In genomic region chr9:136012651-136013050, GRCh38 we compare ENCODE assay signal across 12 cellular contexts. TPM values are rescaled to one million over a fixed set of nuclear protein-coding genes. Genes with fewer than 3 reads are reported as not detected.
DNase-seq lines count a peak whose midpoint lies in the region; ATAC-seq and TF ChIP-seq lines count a peak whose summit lies in the region.
"Had no signal": no experiment of that assay in that cellular context is flagged by ENCODE, and none has a peak within 500 bp of the region (broad histone marks: within the 10 kb centered on the region; RNA-seq: fewer than 3 reads in every experiment).

No MANE protein-coding gene starts in this region.

- H3K36me3 ChIP-seq in DOHH2 (ENCODE audit: control insufficient read depth, low read length) (0 out of 2 replicates have a peak, but pooled peaks cover 4% of the 10 kb centered on the region), ascending aorta (peaks cover 56 to 67% of the 10 kb centered on the region in 2 donors), left ventricle myocardium inferior (peaks cover 40% of the 10 kb centered on the region), sigmoid colon (peaks cover 4 to 60% (median 23%) of the 10 kb centered on the region in 4 donors)

- no peaks in the 10 kb centered on the region for H3K9me2 ChIP-seq in DOHH2 (replicated peaks; ENCODE audit: control insufficient read depth, low read length)

- TF ChIP-seq POLR2A in sigmoid colon (IDR thresholded peaks at IDR 0.05) = no peak

- no peak for TF ChIP-seq CTCF in DOHH2 (IDR thresholded peaks at IDR 0.05; ENCODE audit: low read depth, low read length, poor library complexity, severe bottlenecking)
- TF ChIP-seq CTCF in ascending aorta (IDR thresholded peaks at IDR 0.05) = no peak
- no peak for TF ChIP-seq CTCF in left ventricle myocardium inferior (IDR thresholded peaks at IDR 0.05; ENCODE audit: borderline replicate concordance)
- no peak for TF ChIP-seq CTCF in sigmoid colon (IDR thresholded peaks at IDR 0.05)

- H4K20me1 ChIP-seq in DOHH2 (ENCODE audit: control insufficient read depth, insufficient read depth, low read depth, low read length) = no peaks in the 10 kb centered on the region

- no peaks in the 10 kb centered on the region for H3K27me3 ChIP-seq in DOHH2 (ENCODE audit: control insufficient read depth, low read length)
- H3K27me3 ChIP-seq in ascending aorta = no peaks in the 10 kb centered on the region
- no peaks in the 10 kb centered on the region for H3K27me3 ChIP-seq in left ventricle myocardium inferior (ENCODE audit: low read depth)
- H3K27me3 ChIP-seq in sigmoid colon = no peaks in the 10 kb centered on the region

- no peak for TF ChIP-seq EP300 in sigmoid colon (IDR thresholded peaks at IDR 0.05)

- WGBS in sigmoid colon, 2 donors = 70 to 75% methylated on average over 18 of the region's 18 CpGs

- 0 out of 2 replicates have a peak, but pooled peaks cover 2% of the 10 kb centered on the region for H3F3A ChIP-seq in DOHH2 (ENCODE audit: control insufficient read depth, insufficient read depth)

- H3K4me2 ChIP-seq in DOHH2 (ENCODE audit: low read length) = peak overlapping the region; percentile 40; the same call in 1 of the 2 replicates

- H3K4me1 ChIP-seq in DOHH2 (ENCODE audit: control insufficient read depth, low read length) = peaks cover 20% of the 10 kb centered on the region
- peaks cover 3 to 5% of the 10 kb centered on the region in 2 donors for H3K4me1 ChIP-seq in ascending aorta
- peaks cover 64% of the 10 kb centered on the region for H3K4me1 ChIP-seq in left ventricle myocardium inferior
- peaks cover 0 to 50% (median 42%) of the 10 kb centered on the region in 4 donors for H3K4me1 ChIP-seq in sigmoid colon

- ATAC-seq in HG02763 (IDR thresholded peaks at IDR 0.05; ENCODE audit: unreplicated experiment) (no peak), GM18909 (IDR thresholded peaks at IDR 0.05; ENCODE audit: poor library complexity, unreplicated experiment) (no peak)

- no peaks in the 10 kb centered on the region for H3K79me2 ChIP-seq in DOHH2 (ENCODE audit: control insufficient read depth, low read length)

- H3K9me3 ChIP-seq in DOHH2 (ENCODE audit: control insufficient read depth, insufficient read depth, low read length) = no peaks in the 10 kb centered on the region
- H3K9me3 ChIP-seq in ascending aorta = no peaks in the 10 kb centered on the region
- no peaks in the 10 kb centered on the region for H3K9me3 ChIP-seq in left ventricle myocardium inferior (replicated peaks)
- H3K9me3 ChIP-seq in sigmoid colon = no peaks in the 10 kb centered on the region

- intact Hi-C loops in ascending aorta (cut with DNase I) = no loop called here
- intact Hi-C loops in left ventricle myocardium inferior (cut with micrococcal nuclease) = no loop called here
- intact Hi-C loops in sigmoid colon (cut with DNase I) = loop anchor here (5.0 kb wide), 1 partner anchor 40 kb away; no protein-coding TSS in a partner anchor

- H3K27ac ChIP-seq in DOHH2 (ENCODE audit: low read depth, low read length) = peak overlapping the region; percentile 42
- peak overlapping the region; percentile 42 to 56 for H3K27ac ChIP-seq in ascending aorta
- H3K27ac ChIP-seq in left ventricle myocardium inferior (replicated peaks) = peak overlapping the region; percentile 78
- H3K27ac ChIP-seq in sigmoid colon = peak overlapping the region; percentile 70 to 83 (median 75)
- H3K27ac ChIP-seq: epithelial cell of prostate had no signal

- no peak overlapping the region for H3K4me3 ChIP-seq in DOHH2 (ENCODE audit: low read length)
- H3K4me3 ChIP-seq in ascending aorta = no peak overlapping the region
- H3K4me3 ChIP-seq in left ventricle myocardium inferior = peak overlapping the region; percentile 43
- H3K4me3 ChIP-seq in sigmoid colon = no peak overlapping the region

- no peak for DNase-seq in ascending aorta (ENCODE audit: low spot score in 2 of 2)
- peak; percentile 35 for DNase-seq in left ventricle myocardium inferior
- DNase-seq in sigmoid colon = peak; percentile 75
- no peak for DNase-seq in activated gamma-delta T cell (lab: John Stamatoyannopoulos, UW)
- no peak for DNase-seq in NCI-H226
- DNase-seq: activated CD4-positive, alpha-beta T cell treated with anti-CD3 and anti-CD28 coated beads for 48 hours; H7; NCI-H2227 treated with DMSO at 0.1 percent for 48 hours had no signal

RNA-seq across cellular contexts. Expression of gene UBAC1, which starts 51.5 kb away (rescaled TPM):
- 31.0 TPM for total RNA-seq in ascending aorta
- total RNA-seq in left ventricle myocardium inferior = 108 TPM
- 10 to 100 TPM; 57.4 to 80.9 (median 67.3) TPM for total RNA-seq in sigmoid colon
- polyA plus RNA-seq in sigmoid colon = 10 to 100 TPM; 60.8 to 76.3 (median 71.8) TPM

Comparison
In these comparisons a context has a peak if more than half of its experiments do, and no peak if none do; other contexts are left out.
1. DNase-seq: peak in left ventricle myocardium inferior (single experiment) and sigmoid colon (single experiment); none in ascending aorta (0 of 2), activated gamma-delta T cell (single experiment) and NCI-H226 (single experiment).
2. Peak in every context shown above with its lines, with median percentiles within 50 percentile points of each other: H3K27ac ChIP-seq.